In genomic region chr6:151512481-151512880, GRCh38 we compare ENCODE assay signal across 17 cellular contexts. TPM values are rescaled to one million over a fixed set of nuclear protein-coding genes. Genes with fewer than 3 reads are reported as not detected.
DNase-seq lines count a peak whose midpoint lies in the region; ATAC-seq and TF ChIP-seq lines count a peak whose summit lies in the region.
"Had no signal": no experiment of that assay in that cellular context is flagged by ENCODE, and none has a peak within 500 bp of the region (broad histone marks: within the 10 kb centered on the region; RNA-seq: fewer than 3 reads in every experiment).

No MANE protein-coding gene starts in this region.

- H3K9ac ChIP-seq in neural progenitor cell: no peak overlapping the region
- H3K9ac ChIP-seq: BLaER1 had no signal

- H3K36me3 ChIP-seq in left lung (no peaks in the 10 kb centered on the region), upper lobe of right lung (no peaks in the 10 kb centered on the region), neural progenitor cell (no peaks in the 10 kb centered on the region)
- H3K36me3 ChIP-seq: BLaER1, Peyer's patch had no signal

- in situ Hi-C loops in KBM-7 (cut with MboI; ENCODE audit: low pct_unique_long_range_greater_than_20kb, low sequenced_read_pairs): no loop called here

- H3K79me2 ChIP-seq in neural progenitor cell (ENCODE audit: low read depth): no peaks in the 10 kb centered on the region

- no peak overlapping the region for H3K4me3 Mint-ChIP-seq in neural progenitor cell

- peaks cover 2% of the 10 kb centered on the region for H3K27me3 Mint-ChIP-seq in neural progenitor cell (ENCODE audit: insufficient read depth, low read depth)

- H3K27ac Mint-ChIP-seq in neural progenitor cell: no peak overlapping the region

- H3F3A ChIP-seq in neural progenitor cell (ENCODE audit: low read depth): no peaks in the 10 kb centered on the region

- peaks cover 3% of the 10 kb centered on the region for H3K9me3 Mint-ChIP-seq in neural progenitor cell

- no peak overlapping the region for H3K4me2 ChIP-seq in neural progenitor cell
- H3K4me2 ChIP-seq: BLaER1 had no signal

- H3K4me1 Mint-ChIP-seq in neural progenitor cell: no peaks in the 10 kb centered on the region

- peaks cover 0 to 4% of the 10 kb centered on the region in 2 donors for H3K4me1 ChIP-seq in left lung
- H3K4me1 ChIP-seq in upper lobe of right lung: no peaks in the 10 kb centered on the region
- H3K4me1 ChIP-seq in neural progenitor cell: no peaks in the 10 kb centered on the region
- H3K4me1 ChIP-seq: BLaER1, Peyer's patch had no signal

- H3K27me3 ChIP-seq in left lung: no peaks in the 10 kb centered on the region
- no peaks in the 10 kb centered on the region for H3K27me3 ChIP-seq in upper lobe of right lung
- H3K27me3 ChIP-seq in neural progenitor cell: no peaks in the 10 kb centered on the region
- H3K27me3 ChIP-seq: BLaER1, Peyer's patch had no signal

- H3K27ac ChIP-seq in left lung (peak overlapping the region; percentile 26 to 64), upper lobe of right lung (no peak overlapping the region), neural progenitor cell (no peak overlapping the region)
- H3K27ac ChIP-seq: BLaER1, Peyer's patch had no signal

- no peaks in the 10 kb centered on the region for H3K9me3 ChIP-seq in left lung
- no peaks in the 10 kb centered on the region for H3K9me3 ChIP-seq in upper lobe of right lung
- H3K9me3 ChIP-seq in neural progenitor cell (ENCODE audit: low read depth): no peaks in the 10 kb centered on the region
- H3K9me3 ChIP-seq: Peyer's patch had no signal

- no peak overlapping the region for H2AFZ ChIP-seq in neural progenitor cell (replicated peaks)

- intact Hi-C loops in left lung (cut with DNase I): no loop called here
- intact Hi-C loops in upper lobe of right lung (cut with DNase I): no loop called here

- ATAC-seq in left lung: peak; percentile 74
- ATAC-seq in upper lobe of right lung: peak; percentile 91
- no peak for ATAC-seq in GM19395 (IDR thresholded peaks at IDR 0.05; ENCODE audit: unreplicated experiment)
- ATAC-seq: HepG2 had no signal

- H3K4me3 ChIP-seq in left lung (no peak overlapping the region), upper lobe of right lung (no peak overlapping the region), neural progenitor cell (no peak overlapping the region)
- H3K4me3 ChIP-seq: BLaER1, Peyer's patch had no signal

- peak; percentile 83 for DNase-seq in KBM-7
- peak; percentile 83 for DNase-seq in OCI-M1 (lab: John Stamatoyannopoulos, UW)
- no peak for DNase-seq in left lung
- no peak for DNase-seq in upper lobe of right lung
- DNase-seq in neural progenitor cell (ENCODE audit: low spot score): no peak
- DNase-seq in midbrain (lab: John Stamatoyannopoulos, UW): no peak
- DNase-seq: EL, H7, NCI-H1436 treated with DMSO at 0.1 percent for 48 hours, NCI-H2081 treated with DMSO at 0.1 percent for 48 hours, NCI-H2227 treated with DMSO at 0.1 percent for 48 hours, NCI-H526 treated with DMSO at 0.1 percent for 48 hours, Peyer's patch, SHP77 had no signal

- TF ChIP-seq CTCF in left lung (IDR thresholded peaks at IDR 0.05): no peak
- no peak for TF ChIP-seq CTCF in upper lobe of right lung (IDR thresholded peaks at IDR 0.05)
- no peak for TF ChIP-seq CTCF in neural progenitor cell (IDR thresholded peaks at IDR 0.05)

- H4K20me1 ChIP-seq in neural progenitor cell (ENCODE audit: low read depth): no peaks in the 10 kb centered on the region
- H4K20me1 ChIP-seq: BLaER1 had no signal

- H3K36me3 Mint-ChIP-seq in neural progenitor cell: no peaks in the 10 kb centered on the region

RNA-seq across cellular contexts. Expression of gene CCDC170, which starts 18.7 kb away (rescaled TPM):
- total RNA-seq in left lung (1 to 10 TPM; 1.7 to 4.6 TPM), upper lobe of right lung (0.55 TPM), neural progenitor cell (ENCODE audit: low replicate concordance) (0.06 and 0.07 TPM in 2 replicates)

Comparison
In these comparisons a context has a peak if more than half of its experiments do, and no peak if none do; other contexts are left out.
1. DNase-seq: peak in KBM-7 (single experiment) and OCI-M1 (single experiment); none in left lung (0 of 2), upper lobe of right lung (single experiment), neural progenitor cell (single experiment) and midbrain (single experiment).
2. H3K27ac ChIP-seq: peak in left lung (2 of 2); none in upper lobe of right lung (single experiment) and neural progenitor cell (single experiment).